ENCODE assay signal across 34 cellular contexts in genomic region chr16:19940195-19940594, GRCh38. TPM values are rescaled to one million over a fixed set of nuclear protein-coding genes. Genes with fewer than 3 reads are reported as not detected.
"Had no signal": no experiment of that assay in that cellular context is flagged by ENCODE, and none has a peak within 500 bp of the region (broad histone marks: within the 10 kb centered on the region; RNA-seq: fewer than 3 reads in every experiment).

No MANE protein-coding gene starts in this region.

- H3K27ac ChIP-seq: brain microvascular endothelial cell, SJCRH30, SK-N-MC, WERI-Rb-1 had no signal

- H3K27me3 Mint-ChIP-seq: activated CD4-positive, alpha-beta T cell treated with anti-CD3 and anti-CD28 coated beads, Interleukin-2, amount 10 ng/mL, durations not matched to agents 24 days and 14 days had no signal

- DNase-seq: activated CD4-positive, alpha-beta T cell treated with anti-CD3 and anti-CD28 coated beads for 1 hour; activated CD4-positive, alpha-beta T cell treated with anti-CD3 and anti-CD28 coated beads, Interleukin-2, amount 10 ng/mL, durations not matched to agents 24 days and 14 days; activated CD4-positive, alpha-beta T cell treated with anti-CD3 and anti-CD28 coated beads, Interleukin-2, amount 50 U/mL, for 4 hours; activated CD4-positive, CD25-positive, alpha-beta regulatory T cell; activated CD8-positive, alpha-beta T cell treated with anti-CD3 and anti-CD28 coated beads for 36 hours; activated effector memory CD4-positive, alpha-beta T cell treated with anti-CD3 and anti-CD28 coated beads, Interleukin-2, amount 50 U/mL, for 16 hours; activated naive CD4-positive, alpha-beta T cell; activated naive CD4-positive, alpha-beta T cell treated with anti-CD3 and anti-CD28 coated beads, Interleukin-2, amount 50 U/mL, for 16 hours; activated naive CD8-positive, alpha-beta T cell treated with anti-CD3 and anti-CD28 coated beads for 36 hours; activated T-cell treated with anti-CD3 and anti-CD28 coated beads, Interleukin-2, amount 50 U/mL, for 1 hour; activated T-cell treated with anti-CD3 and anti-CD28 coated beads, Interleukin-2, amount 50 U/mL, for 72 hours; amniotic stem cell; aorta; brain microvascular endothelial cell; central memory CD4-positive, alpha-beta T cell; MM.1S; MV-4-11; NCI-H1092; NCI-H146; NCI-H187 treated with DMSO at 0.1 percent for 48 hours; NCI-H2081; NCI-H226; NCI-H446 treated with DMSO at 0.1 percent for 48 hours; NCI-H524; NCI-H69; SHP77; SJCRH30; T1000; WERI-Rb-1 had no signal

- ATAC-seq: activated CD8-positive, alpha-beta T cell treated with anti-CD3 and anti-CD28 coated beads for 36 hours; activated T-cell treated with anti-CD3 and anti-CD28 coated beads, Interleukin-2, amount 50 U/mL, for 72 hours; activated T-helper 17 cell treated with anti-CD3 and anti-CD28 coated beads, Interleukin-2, amount 50 U/mL, for 72 hours; Panc1 had no signal

- H3K4me1 ChIP-seq: SJCRH30 had no signal

- H3K4me3 Mint-ChIP-seq: activated CD4-positive, alpha-beta T cell treated with anti-CD3 and anti-CD28 coated beads, Interleukin-2, amount 10 ng/mL, durations not matched to agents 24 days and 14 days; activated CD8-positive, alpha-beta T cell treated with anti-CD3 and anti-CD28 coated beads for 36 hours; activated naive CD8-positive, alpha-beta T cell treated with anti-CD3 and anti-CD28 coated beads for 36 hours; activated T-cell treated with anti-CD3 and anti-CD28 coated beads, Interleukin-2, amount 50 U/mL, for 72 hours; activated T-helper 17 cell treated with anti-CD3 and anti-CD28 coated beads, Interleukin-2, amount 50 U/mL, for 72 hours had no signal

- H3K4me1 Mint-ChIP-seq: activated CD4-positive, alpha-beta T cell treated with anti-CD3 and anti-CD28 coated beads, Interleukin-2, amount 10 ng/mL, durations not matched to agents 24 days and 14 days; activated naive CD8-positive, alpha-beta T cell treated with anti-CD3 and anti-CD28 coated beads for 36 hours; activated T-helper 17 cell treated with anti-CD3 and anti-CD28 coated beads, Interleukin-2, amount 50 U/mL, for 72 hours had no signal

- H3K4me3 ChIP-seq: SJCRH30, SK-N-MC had no signal

- H3K27ac Mint-ChIP-seq: activated CD4-positive, alpha-beta T cell treated with anti-CD3 and anti-CD28 coated beads, Interleukin-2, amount 10 ng/mL, durations not matched to agents 24 days and 14 days; activated CD8-positive, alpha-beta T cell treated with anti-CD3 and anti-CD28 coated beads for 36 hours; activated naive CD8-positive, alpha-beta T cell treated with anti-CD3 and anti-CD28 coated beads for 36 hours; activated T-cell treated with anti-CD3 and anti-CD28 coated beads, Interleukin-2, amount 50 U/mL, for 72 hours; activated T-helper 17 cell treated with anti-CD3 and anti-CD28 coated beads, Interleukin-2, amount 50 U/mL, for 72 hours had no signal

- H3K27me3 ChIP-seq: brain microvascular endothelial cell, SJCRH30 had no signal

- H3K9me3 Mint-ChIP-seq: activated CD4-positive, alpha-beta T cell treated with anti-CD3 and anti-CD28 coated beads, Interleukin-2, amount 10 ng/mL, durations not matched to agents 24 days and 14 days; activated CD8-positive, alpha-beta T cell treated with anti-CD3 and anti-CD28 coated beads for 36 hours; activated naive CD8-positive, alpha-beta T cell treated with anti-CD3 and anti-CD28 coated beads for 36 hours; activated T-cell treated with anti-CD3 and anti-CD28 coated beads, Interleukin-2, amount 50 U/mL, for 72 hours; activated T-helper 17 cell treated with anti-CD3 and anti-CD28 coated beads, Interleukin-2, amount 50 U/mL, for 72 hours had no signal

- H3K9me3 ChIP-seq: SJCRH30 had no signal

- H3K36me3 Mint-ChIP-seq: activated naive CD8-positive, alpha-beta T cell treated with anti-CD3 and anti-CD28 coated beads for 36 hours had no signal

- H3K36me3 ChIP-seq: brain microvascular endothelial cell, SJCRH30, WERI-Rb-1 had no signal

RNA-seq across cellular contexts. Expression of gene GPRC5B, which starts 55.5 kb away (rescaled TPM):
- total RNA-seq: activated CD8-positive, alpha-beta memory T cell treated with anti-CD3 and anti-CD28 coated beads for 36 hours; activated CD8-positive, alpha-beta T cell treated with anti-CD3 and anti-CD28 coated beads for 36 hours; activated T-helper 17 cell treated with anti-CD3 and anti-CD28 coated beads, Interleukin-2, amount 50 U/mL, for 72 hours; T-helper 2 cell treated with Interferon-gamma antibody and Interleukin-4, amounts not matched to agents 100 ng/mL and 5 ng/mL, for 36 hours had no signal
